Comparison of ENCODE assay signal across 8 cellular contexts in the genomic region with DNA sequence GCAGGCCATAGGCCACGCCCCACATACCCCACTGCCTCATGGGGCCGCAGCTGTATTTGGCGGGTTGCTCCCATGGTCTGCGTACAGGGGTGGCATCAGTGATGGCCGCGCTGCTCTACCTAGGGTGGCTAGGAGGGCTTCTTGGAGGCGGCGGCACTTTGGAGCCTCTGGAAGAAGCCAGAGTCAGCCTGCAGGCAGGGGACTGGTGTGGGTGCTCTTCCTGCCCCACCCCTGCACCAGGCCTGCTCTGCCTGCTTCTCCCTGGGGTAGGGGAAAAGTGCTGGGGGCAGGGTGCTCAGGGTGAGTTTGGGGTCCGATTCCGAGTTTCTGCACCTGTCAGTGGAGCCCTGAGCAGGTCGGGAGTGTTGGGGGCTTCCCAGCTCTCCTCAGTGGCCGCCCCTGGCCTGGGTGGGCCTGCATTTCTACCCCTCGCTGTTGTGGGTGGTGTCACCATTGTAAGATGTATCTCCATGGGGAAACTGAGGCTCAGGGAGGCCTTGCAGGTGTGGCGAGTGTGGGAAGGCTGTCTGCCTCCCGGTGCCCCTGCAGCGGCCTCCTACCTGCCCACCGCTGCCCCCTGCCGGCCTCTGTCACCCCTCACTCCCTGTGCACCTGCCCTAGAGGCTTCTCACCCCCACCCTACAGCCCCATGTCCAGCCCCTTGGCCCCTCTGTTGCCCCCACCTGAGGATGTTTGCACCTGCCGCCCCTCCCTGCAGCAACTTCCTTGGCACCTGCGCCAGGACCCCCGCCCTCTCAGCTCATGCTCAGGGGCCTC. TPM values are rescaled to one million over a fixed set of nuclear protein-coding genes. Genes with fewer than 3 reads are reported as not detected.
DNase-seq lines count a peak whose midpoint lies in the region; ATAC-seq and TF ChIP-seq lines count a peak whose summit lies in the region.

No MANE protein-coding gene starts in this region.

- H3F3A ChIP-seq in neural cell (ENCODE audit: insufficient read depth, low read length, poor library complexity, severe bottlenecking): no peaks in the 10 kb centered on the region

- H4K20me1 ChIP-seq in neural cell (ENCODE audit: insufficient read depth): peaks cover 6% of the 10 kb centered on the region

- TF ChIP-seq RAD21 in neural cell (conservative IDR thresholded peaks at IDR 0.05): peak; percentile 10

- peak in 9 of 10 experiments; percentile 23 to 67 (median 38) for DNase-seq in CD4-positive, alpha-beta T cell
- DNase-seq in OCI-M1 (lab: John Stamatoyannopoulos, UW): peak; percentile 13
- peak; percentile 60 for DNase-seq in activated naive CD8-positive, alpha-beta T cell treated with anti-CD3 and anti-CD28 coated beads for 36 hours
- no peak for DNase-seq in colonic mucosa
- no peak for DNase-seq in HCEC 1CT

- H3K36me3 ChIP-seq in neural cell (ENCODE audit: insufficient read depth, low read length) (no peaks in the 10 kb centered on the region), colonic mucosa (no peaks in the 10 kb centered on the region)

- H3K79me2 ChIP-seq in neural cell (replicated peaks; ENCODE audit: insufficient read depth, low read length): peaks cover 21% of the 10 kb centered on the region

- no peaks in the 10 kb centered on the region for H3K9me2 ChIP-seq in neural cell (ENCODE audit: insufficient read depth, low read length)

- no peak overlapping the region for H3K27ac Mint-ChIP-seq in CD4-positive, alpha-beta T cell
- no peak overlapping the region for H3K27ac Mint-ChIP-seq in activated naive CD8-positive, alpha-beta T cell treated with anti-CD3 and anti-CD28 coated beads for 36 hours

- POLR2A ChIA-PET in CD4-positive, alpha-beta T cell (lab: Charles Lee): interaction anchor here (1.0 kb wide), 1 partner anchor 102 kb away, joined by 3 read pairs; no protein-coding TSS in a partner anchor

- H3K4me3 ChIP-seq in neural cell (ENCODE audit: low read length) (no peak overlapping the region), colonic mucosa (no peak overlapping the region)

- H3K9me3 ChIP-seq in CD4-positive, alpha-beta T cell (ENCODE audit: control insufficient read depth, low read length): no peaks in the 10 kb centered on the region
- H3K9me3 ChIP-seq in neural cell (ENCODE audit: low read length) (no peaks in the 10 kb centered on the region), colonic mucosa (no peaks in the 10 kb centered on the region)

- no peak for TF ChIP-seq EP300 in neural cell (conservative IDR thresholded peaks at IDR 0.05; ENCODE audit: poor library complexity, severe bottlenecking)

- H3K4me3 Mint-ChIP-seq in CD4-positive, alpha-beta T cell: no peak overlapping the region
- H3K4me3 Mint-ChIP-seq in activated naive CD8-positive, alpha-beta T cell treated with anti-CD3 and anti-CD28 coated beads for 36 hours: no peak overlapping the region

- no peak overlapping the region for H3K4me2 ChIP-seq in neural cell (ENCODE audit: low read length)

- H3K36me3 Mint-ChIP-seq in CD4-positive, alpha-beta T cell (ENCODE audit: low read depth): no peaks in the 10 kb centered on the region
- no peaks in the 10 kb centered on the region for H3K36me3 Mint-ChIP-seq in activated naive CD8-positive, alpha-beta T cell treated with anti-CD3 and anti-CD28 coated beads for 36 hours

- intact Hi-C loops in CD4-positive, alpha-beta T cell (cut with DNase I, micrococcal nuclease): loop anchor here in 1 of 2 experiments (1.0 kb wide), 1 partner anchor 102 kb away; no protein-coding TSS in a partner anchor
- intact Hi-C loops in colonic mucosa (cut with DNase I): no loop called here

- no peak overlapping the region for H3K27ac ChIP-seq in CD4-positive, alpha-beta T cell (ENCODE audit: low read depth, low read length)
- H3K27ac ChIP-seq in neural cell (ENCODE audit: low read length) (no peak overlapping the region), colonic mucosa (no peak overlapping the region)

- H3K9ac ChIP-seq in neural cell (ENCODE audit: low read length) (no peak overlapping the region), colonic mucosa (ENCODE audit: low read depth in 2 of 2, low read length in 2 of 2) (no peak overlapping the region)

- TF ChIP-seq CTCF in CD4-positive, alpha-beta T cell (IDR thresholded peaks at IDR 0.05): peak; percentile 27
- TF ChIP-seq CTCF in neural cell (IDR thresholded peaks at IDR 0.05; ENCODE audit: poor library complexity, severe bottlenecking) (peak; percentile 27), colonic mucosa (IDR thresholded peaks at IDR 0.05) (no peak)

- peaks cover 12% of the 10 kb centered on the region for H3K27me3 ChIP-seq in CD4-positive, alpha-beta T cell (ENCODE audit: control insufficient read depth, insufficient read depth, low read length)
- no peaks in the 10 kb centered on the region for H3K27me3 ChIP-seq in neural cell (ENCODE audit: insufficient read depth, low read depth, low read length)
- no peaks in the 10 kb centered on the region for H3K27me3 ChIP-seq in colonic mucosa

- ATAC-seq in CD4-positive, alpha-beta T cell (ENCODE audit: poor library complexity): peak; percentile 66
- ATAC-seq in HG02610 (IDR thresholded peaks at IDR 0.05; ENCODE audit: unreplicated experiment): no peak
- ATAC-seq in GM19351 (IDR thresholded peaks at IDR 0.05; ENCODE audit: unreplicated experiment): no peak

- no peaks in the 10 kb centered on the region for H3K4me1 Mint-ChIP-seq in CD4-positive, alpha-beta T cell (ENCODE audit: low read depth)
- peaks cover 9% of the 10 kb centered on the region for H3K4me1 Mint-ChIP-seq in activated naive CD8-positive, alpha-beta T cell treated with anti-CD3 and anti-CD28 coated beads for 36 hours

- CTCF ChIA-PET in CD4-positive, alpha-beta T cell (lab: Charles Lee): no interaction called here

- H3K9me3 Mint-ChIP-seq in CD4-positive, alpha-beta T cell: no peaks in the 10 kb centered on the region
- H3K9me3 Mint-ChIP-seq in activated naive CD8-positive, alpha-beta T cell treated with anti-CD3 and anti-CD28 coated beads for 36 hours: no peaks in the 10 kb centered on the region

- no peak overlapping the region for H2AFZ ChIP-seq in neural cell (ENCODE audit: low read depth, low read length)

- H3K4me1 ChIP-seq in colonic mucosa: peaks cover 9% of the 10 kb centered on the region

- peaks cover 12% of the 10 kb centered on the region for H3K27me3 Mint-ChIP-seq in CD4-positive, alpha-beta T cell
- peaks cover 14% of the 10 kb centered on the region for H3K27me3 Mint-ChIP-seq in activated naive CD8-positive, alpha-beta T cell treated with anti-CD3 and anti-CD28 coated beads for 36 hours

TF ChIP-seq in neural cell, 6 proteins besides CTCF, POLR2A, EP300 and RAD21:
- TF ChIP-seq POLR2AphosphoS5 (IDR thresholded peaks at IDR 0.05): no peak
- no peak for TF ChIP-seq SMC3 (conservative IDR thresholded peaks at IDR 0.05; ENCODE audit: poor library complexity)
- TF ChIP-seq EZH2 (IDR thresholded peaks at IDR 0.05; ENCODE audit: borderline replicate concordance, insufficient read depth, low read length, poor library complexity, severe bottlenecking): no peak
- TF ChIP-seq MXI1 (conservative IDR thresholded peaks at IDR 0.05; ENCODE audit: poor library complexity, severe bottlenecking): no peak
- no peak for TF ChIP-seq REST (IDR thresholded peaks at IDR 0.05; ENCODE audit: borderline replicate concordance)

RNA-seq across cellular contexts. Expression of gene CEP170B, which starts 5.5 kb away (rescaled TPM):
- 1 to 10 TPM; 4.4 to 4.7 TPM for total RNA-seq in CD4-positive, alpha-beta T cell
- 1 to 10 TPM; 4.6 to 4.7 TPM for total RNA-seq in activated naive CD8-positive, alpha-beta T cell treated with anti-CD3 and anti-CD28 coated beads for 36 hours
- 11.6 and 13.2 TPM in 2 replicates for polyA plus RNA-seq in neural cell
- 21.1 and 27.5 TPM in 2 replicates for polyA minus RNA-seq in neural cell
- 100 to 1,000 TPM in 1 of 2 donors, 10 to 100 TPM in 1; 57.2 to 110 TPM for total RNA-seq in colonic mucosa

RNA-seq across cellular contexts. Expression of gene PLD4, which starts 54.1 kb away (rescaled TPM):
- total RNA-seq in CD4-positive, alpha-beta T cell: 1 to 10 TPM; 1.6 to 2.1 TPM
- not detected for total RNA-seq in activated naive CD8-positive, alpha-beta T cell treated with anti-CD3 and anti-CD28 coated beads for 36 hours
- polyA plus RNA-seq in neural cell: not detected in 2 replicates
- polyA minus RNA-seq in neural cell: 0.12 TPM in 1 of 2 replicates, not detected in the other
- total RNA-seq in colonic mucosa: 1 to 10 TPM in 1 of 2 donors, not detected in 1; 1.2 TPM

Comparison
In these comparisons a context has a peak if more than half of its experiments do, and no peak if none do; other contexts are left out.
1. DNase-seq: peak in CD4-positive, alpha-beta T cell (9 of 10), OCI-M1 (single experiment) and activated naive CD8-positive, alpha-beta T cell treated with anti-CD3 and anti-CD28 coated beads for 36 hours (single experiment); none in colonic mucosa (single experiment) and HCEC 1CT (single experiment).
2. RNA of gene CEP170B, which starts 5.5 kb away (total RNA-seq): 57.2 to 110 TPM in colonic mucosa; 4.4 to 4.7 TPM in CD4-positive, alpha-beta T cell and 4.6 to 4.7 TPM in activated naive CD8-positive, alpha-beta T cell treated with anti-CD3 and anti-CD28 coated beads for 36 hours; every median in the first group is over 10 times any median in the second.